In genomic region chr12:121533391-121534090, GRCh38 we compare ENCODE assay signal across 12 cellular contexts. TPM values are rescaled to one million over a fixed set of nuclear protein-coding genes. Genes with fewer than 3 reads are reported as not detected.
DNase-seq lines count a peak whose midpoint lies in the region; ATAC-seq and TF ChIP-seq lines count a peak whose summit lies in the region.
"Had no signal": no experiment of that assay in that cellular context is flagged by ENCODE, and none has a peak within 500 bp of the region (broad histone marks: within the 10 kb centered on the region; RNA-seq: fewer than 3 reads in every experiment).

No MANE protein-coding gene starts in this region.

- no peak for TF ChIP-seq CTCF in heart left ventricle (IDR thresholded peaks at IDR 0.05)
- TF ChIP-seq CTCF in mesothelial cell of epicardium (IDR thresholded peaks at IDR 0.05; ENCODE audit: unreplicated experiment): no peak
- TF ChIP-seq CTCF in upper lobe of right lung (IDR thresholded peaks at IDR 0.05): no peak
- no peak for TF ChIP-seq CTCF in foreskin keratinocyte (conservative IDR thresholded peaks at IDR 0.05)

- ATAC-seq in heart left ventricle (no peak), left cardiac atrium (no peak), upper lobe of right lung (no peak), foreskin keratinocyte (no peak), HG02610 (IDR thresholded peaks at IDR 0.05; ENCODE audit: unreplicated experiment) (no peak)

- TF ChIP-seq POLR2A in heart left ventricle (IDR thresholded peaks at IDR 0.05): no peak

- H3K27me3 Mint-ChIP-seq in activated naive CD8-positive, alpha-beta T cell: no peaks in the 10 kb centered on the region
- no peaks in the 10 kb centered on the region for H3K27me3 Mint-ChIP-seq in mesothelial cell of epicardium (ENCODE audit: low read depth)

- H3K27ac ChIP-seq in heart left ventricle: peak overlapping the region; percentile 47 to 83 (median 75)
- peak overlapping the region; percentile 76 for H3K27ac ChIP-seq in upper lobe of right lung
- H3K27ac ChIP-seq in foreskin keratinocyte: no peak overlapping the region

- H3K9me3 ChIP-seq in heart left ventricle: no peaks in the 10 kb centered on the region
- H3K9me3 ChIP-seq in upper lobe of right lung: no peaks in the 10 kb centered on the region

- H3K36me3 Mint-ChIP-seq in activated naive CD8-positive, alpha-beta T cell: no peaks in the 10 kb centered on the region
- H3K36me3 Mint-ChIP-seq in mesothelial cell of epicardium: peaks cover 11% of the 10 kb centered on the region
- H3K36me3 Mint-ChIP-seq: natural killer cell had no signal

- intact Hi-C loops in heart left ventricle (cut with DNase I): no loop called here
- intact Hi-C loops in left cardiac atrium (cut with DNase I): no loop called here
- intact Hi-C loops in upper lobe of right lung (cut with DNase I): no loop called here

- DNase-seq in heart left ventricle (peak in 1 of 5 donors; percentile 29), left cardiac atrium (no peak), mesothelial cell of epicardium (ENCODE audit: low spot score in 2 of 2, unreplicated experiment in 2 of 2) (no peak), upper lobe of right lung (peak; percentile 75), foreskin keratinocyte (no peak)
- no peak for DNase-seq in stimulated activated CD4-positive, alpha-beta T cell treated with anti-CD3 and anti-CD28 coated beads, Interleukin-4, amount 100 ng/mL, for 24 hours
- DNase-seq: activated CD4-positive, CD25-positive, alpha-beta regulatory T cell; natural killer cell; NCI-H1436; NCI-H774 had no signal

- no peaks in the 10 kb centered on the region for H3K9me3 Mint-ChIP-seq in activated naive CD8-positive, alpha-beta T cell (ENCODE audit: low read depth)
- no peaks in the 10 kb centered on the region for H3K9me3 Mint-ChIP-seq in mesothelial cell of epicardium
- H3K9me3 Mint-ChIP-seq: natural killer cell had no signal

- H3K4me3 ChIP-seq in heart left ventricle (no peak overlapping the region), upper lobe of right lung (no peak overlapping the region)

- H3K27ac Mint-ChIP-seq in activated naive CD8-positive, alpha-beta T cell: peak overlapping the region; percentile 50
- peak overlapping the region; percentile 90 for H3K27ac Mint-ChIP-seq in mesothelial cell of epicardium

- H3K4me1 ChIP-seq in heart left ventricle (peaks cover 0 to 75% (median 65%) of the 10 kb centered on the region in 12 donors), upper lobe of right lung (peaks cover 62% of the 10 kb centered on the region), foreskin keratinocyte (peaks cover 3% of the 10 kb centered on the region)

- H3K4me1 Mint-ChIP-seq in activated naive CD8-positive, alpha-beta T cell (ENCODE audit: low read depth): peaks cover 62% of the 10 kb centered on the region
- peaks cover 49% of the 10 kb centered on the region for H3K4me1 Mint-ChIP-seq in mesothelial cell of epicardium

- H3K27me3 ChIP-seq in heart left ventricle (no peaks in the 10 kb centered on the region), upper lobe of right lung (no peaks in the 10 kb centered on the region), foreskin keratinocyte (peaks cover 6% of the 10 kb centered on the region)

- peak overlapping the region; percentile 52 for H3K4me3 Mint-ChIP-seq in activated naive CD8-positive, alpha-beta T cell
- H3K4me3 Mint-ChIP-seq in mesothelial cell of epicardium: no peak overlapping the region
- H3K4me3 Mint-ChIP-seq: natural killer cell had no signal

- 58 to 71% (median 64%) methylated on average over 17 of the region's 17 CpGs for WGBS in heart left ventricle, 4 donors

- H3K36me3 ChIP-seq in heart left ventricle (peaks cover 0 to 25% (median 6%) of the 10 kb centered on the region in 9 donors), upper lobe of right lung (no peaks in the 10 kb centered on the region)

RNA-seq across cellular contexts. Expression of gene KDM2B, which starts 47.3 kb away (rescaled TPM):
- total RNA-seq in heart left ventricle (10 to 100 TPM in 6 of 9 donors, 1 to 10 TPM in 3; 7.9 to 24.7 (median 11.9) TPM), left cardiac atrium (10 to 100 TPM; 11.2 to 14.7 TPM), mesothelial cell of epicardium (55.4 to 61.1 TPM (median 57.5 TPM) in 3 replicates), upper lobe of right lung (35.4 TPM), foreskin keratinocyte (25.9 and 29.1 TPM in 2 replicates)
- polyA plus RNA-seq in heart left ventricle (1 to 10 TPM; 7.3 to 9.9 TPM), foreskin keratinocyte (9.5 and 12.0 TPM in 2 replicates)
